ENCODE assay signal across 8 cellular contexts in the genomic region with DNA sequence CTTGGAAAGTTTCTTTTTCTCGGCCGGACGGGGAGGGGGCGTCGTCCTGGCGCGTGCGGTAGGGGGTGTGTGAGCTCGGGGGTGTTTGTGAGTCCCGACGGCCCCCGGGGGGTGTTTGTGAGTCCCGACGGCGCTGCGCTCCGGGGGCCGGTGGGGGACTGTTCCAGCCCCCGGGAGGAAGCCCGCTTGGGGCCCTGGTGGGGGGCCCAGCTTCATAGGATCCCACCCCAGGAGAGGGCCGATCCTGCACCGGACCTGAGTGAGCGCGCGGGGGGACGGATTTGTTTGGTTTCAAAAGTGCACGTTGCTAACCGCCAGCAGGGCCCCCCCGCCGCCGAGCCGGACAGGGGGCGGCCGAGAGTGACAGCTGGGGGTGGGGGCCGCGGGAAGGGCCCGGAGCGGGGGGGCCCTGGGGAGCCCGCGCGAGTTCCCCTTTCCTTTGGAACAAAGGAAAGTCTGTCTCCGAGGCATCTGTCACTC. TPM values are rescaled to one million over a fixed set of nuclear protein-coding genes. Genes with fewer than 3 reads are reported as not detected.
DNase-seq lines count a peak whose midpoint lies in the region; ATAC-seq, FAIRE-seq and TF ChIP-seq lines count a peak whose summit lies in the region.

No MANE protein-coding gene starts in this region.

- peak overlapping the region; percentile 92 for H3K27ac ChIP-seq in CD8-positive, alpha-beta T cell (ENCODE audit: low read depth, low read length)
- H3K27ac ChIP-seq in H1 (ENCODE audit: low read depth, low read length) (peak overlapping the region; percentile 54; the same call in 1 of the 2 replicates), thymus (ENCODE audit: low read depth) (peak overlapping the region; percentile 99)

- H3K4me3 ChIP-seq in CD8-positive, alpha-beta T cell (ENCODE audit: low read depth, low read length): peak overlapping the region; percentile 96
- peak overlapping the region; percentile 63 to 98 (median 68) for H3K4me3 ChIP-seq in H1 (ENCODE audit: extremely low read depth in 1 of 4, insufficient read depth in 2 of 4, low read depth in 3 of 4, low read length in 4 of 4)
- H3K4me3 ChIP-seq in mononuclear cell (ENCODE audit: low read length): peak overlapping the region; percentile 74
- H3K4me3 ChIP-seq in thymus (ENCODE audit: low read length): peak overlapping the region; percentile 91

- DNase-seq in CD8-positive, alpha-beta T cell: peak in 5 of 7 experiments; percentile 20 to 55 (median 38)
- DNase-seq in UCSD-AML1 (lab: John Stamatoyannopoulos, UW; ENCODE audit: unreplicated experiment): peak; percentile 66
- no peak for DNase-seq in H1 (ENCODE audit: low read depth in 1 of 2, low spot score in 2 of 2)
- no peak for DNase-seq in amniotic stem cell (lab: John Stamatoyannopoulos, UW)

- no peak overlapping the region for H2BK12ac ChIP-seq in H1 (ENCODE audit: low read depth, low read length)

- no peaks in the 10 kb centered on the region for H3K9me3 ChIP-seq in CD8-positive, alpha-beta T cell (ENCODE audit: low read length)
- H3K9me3 ChIP-seq in H1 (ENCODE audit: insufficient read depth in 2 of 2, low read depth in 1 of 2, low read length in 1 of 2) (no peaks in the 10 kb centered on the region), mononuclear cell (ENCODE audit: low read depth, low read length) (no peaks in the 10 kb centered on the region), thymus (ENCODE audit: control insufficient read depth) (no peaks in the 10 kb centered on the region)

- no peak overlapping the region for H2AFZ ChIP-seq in H1 (ENCODE audit: low read length)

- peaks cover 41% of the 10 kb centered on the region for H3K4me1 ChIP-seq in CD8-positive, alpha-beta T cell (ENCODE audit: insufficient read depth, low read length)
- H3K4me1 ChIP-seq in H1 (replicated peaks in 1 of 4; ENCODE audit: control insufficient read depth in 3 of 4, insufficient read depth in 4 of 4, low read length in 3 of 4) (peaks cover 14 to 31% (median 18%) of the 10 kb centered on the region in 4 experiments), mononuclear cell (ENCODE audit: insufficient read depth, low read length) (peaks cover 37% of the 10 kb centered on the region), thymus (ENCODE audit: control insufficient read depth, insufficient read depth, low read length) (peaks cover 15% of the 10 kb centered on the region)

- TF ChIP-seq POLR2A in H1 (IDR thresholded peaks at IDR 0.05; ENCODE audit: control extremely low read depth in 1 of 2, low read depth in 2 of 2, low read length in 2 of 2): no peak

- TF ChIP-seq RAD21 in H1 (IDR thresholded peaks at IDR 0.05 in 1 of 2, conservative IDR thresholded peaks at IDR 0.05 in 1 of 2; ENCODE audit: low read depth in 2 of 2, low read length in 2 of 2): no peak

- 0% methylated on average over 3 of the region's 42 CpGs; no CpG with 5 or more reads in 1 of the 2 experiments for WGBS in H1 (ENCODE audit: extremely low coverage in 1 of 2, insufficient coverage in 1 of 2, insufficient read length in 1 of 2, insufficient replicate concordance in 2 of 2, low coverage in 1 of 2, low lambda C conversion rate in 2 of 2, missing lambda C conversion rate in 1 of 2), 2 experiments
- WGBS in thymus: 1% methylated on average over 42 of the region's 42 CpGs

- peak overlapping the region; percentile 67 to 99 for H3K4me2 ChIP-seq in H1 (ENCODE audit: insufficient read depth in 1 of 2, low read depth in 2 of 2, low read length in 2 of 2)

- peak; percentile 3 for ATAC-seq in CD8-positive, alpha-beta T cell
- peak; percentile 10 for ATAC-seq in HG03521 (IDR thresholded peaks at IDR 0.05; ENCODE audit: unreplicated experiment)
- ATAC-seq in GM21515 (IDR thresholded peaks at IDR 0.05; ENCODE audit: unreplicated experiment): no peak

- H3K36me3 Mint-ChIP-seq in CD8-positive, alpha-beta T cell: peaks cover 17% of the 10 kb centered on the region

- H3K9me3 Mint-ChIP-seq in CD8-positive, alpha-beta T cell: no peaks in the 10 kb centered on the region

- H3K79me2 ChIP-seq in H1 (ENCODE audit: control insufficient read depth in 1 of 2, insufficient read depth in 2 of 2, low read length in 2 of 2): peaks cover 16 to 55% of the 10 kb centered on the region in 2 experiments

- H3K79me1 ChIP-seq in H1 (ENCODE audit: low read depth, low read length): peaks cover 9% of the 10 kb centered on the region

- peak overlapping the region; percentile 54 to 81 (median 68); a peak in 6 of 7 replicates for H3K9ac ChIP-seq in H1 (replicated peaks in 1 of 4; ENCODE audit: extremely low read depth in 1 of 4, low read depth in 3 of 4, low read length in 3 of 4)

- CTCF ChIA-PET in CD8-positive, alpha-beta T cell (lab: Charles Lee): interaction anchor here (0.9 to 2.9 kb wide), 4 partner anchors 12 to 32 kb away, joined by 3 to 13 read pairs (median 6); a partner anchor contains a TSS
- CTCF ChIA-PET in H1 (lab: Charles Lee; ENCODE audit: partially characterized antibody): interaction anchor here (0.9 to 18.0 kb wide), 3 partner anchors 13 to 32 kb away, joined by 4 to 202 read pairs (median 11); a partner anchor contains a TSS

- peaks cover 17% of the 10 kb centered on the region for H3K23me2 ChIP-seq in H1 (ENCODE audit: low read depth, low read length)

- intact Hi-C loops in CD8-positive, alpha-beta T cell (cut with DNase I, micrococcal nuclease): loop anchor here (1.0 to 10.0 kb wide), 7 partner anchors 21 to 619 kb away; a partner anchor contains a TSS

- no peak overlapping the region for H3K4ac ChIP-seq in H1 (replicated peaks; ENCODE audit: insufficient read length, low read depth, low read length)

- H2AK5ac ChIP-seq in H1 (ENCODE audit: low read depth, low read length): no peak overlapping the region

- H3K27me3 Mint-ChIP-seq in CD8-positive, alpha-beta T cell (ENCODE audit: low read depth): no peaks in the 10 kb centered on the region

- no peak overlapping the region for H4K91ac ChIP-seq in H1 (replicated peaks; ENCODE audit: insufficient read length, low read length)

- H3K56ac ChIP-seq in H1 (replicated peaks; ENCODE audit: insufficient read length, low read depth, low read length): no peak overlapping the region

- POLR2A ChIA-PET in CD8-positive, alpha-beta T cell (lab: Charles Lee): interaction anchor here (0.8 to 7.4 kb wide), 16 partner anchors 12 to 620 kb away, joined by 3 to 77 read pairs (median 5); a partner anchor contains a TSS
- POLR2A ChIA-PET in H1 (lab: Charles Lee; ENCODE audit: partially characterized antibody): interaction anchor here (0.6 to 17.6 kb wide), 8 partner anchors 13 to 276 kb away, joined by 3 to 388 read pairs (median 4); a partner anchor contains a TSS

- H2BK20ac ChIP-seq in H1 (ENCODE audit: low read length): no peak overlapping the region

- H4K5ac ChIP-seq in H1 (ENCODE audit: insufficient read length, low read depth, low read length): peak overlapping the region; percentile 75

- no peak overlapping the region for H3K23ac ChIP-seq in H1 (ENCODE audit: insufficient read length)

- TF ChIP-seq EP300 in H1 (IDR thresholded peaks at IDR 0.05; ENCODE audit: borderline replicate concordance in 1 of 2, low read depth in 2 of 2, low read length in 2 of 2): no peak

- H3K27me3 ChIP-seq in CD8-positive, alpha-beta T cell (ENCODE audit: insufficient read depth, low read length): no peaks in the 10 kb centered on the region
- no peaks in the 10 kb centered on the region for H3K27me3 ChIP-seq in H1 (replicated peaks in 1 of 4; ENCODE audit: control insufficient read depth in 3 of 4, extremely low read depth in 1 of 4, insufficient read depth in 3 of 4, low read length in 3 of 4)
- no peaks in the 10 kb centered on the region for H3K27me3 ChIP-seq in mononuclear cell (ENCODE audit: insufficient read depth, low read length)
- H3K27me3 ChIP-seq in thymus (ENCODE audit: control insufficient read depth, insufficient read depth): no peaks in the 10 kb centered on the region

- no peak overlapping the region for H2BK5ac ChIP-seq in H1 (ENCODE audit: low read depth, low read length)

- H4K20me1 ChIP-seq in H1 (replicated peaks in 1 of 2; ENCODE audit: control insufficient read depth in 1 of 2, insufficient read depth in 2 of 2, low read length in 2 of 2): peaks cover 4% of the 10 kb centered on the region in 2 experiments

- H3K4me1 Mint-ChIP-seq in CD8-positive, alpha-beta T cell (ENCODE audit: low read depth): peaks cover 43% of the 10 kb centered on the region

- no peak overlapping the region for H2BK15ac ChIP-seq in H1 (ENCODE audit: low read length)

- peak overlapping the region; percentile 76 for H3K4me3 Mint-ChIP-seq in CD8-positive, alpha-beta T cell

- no peak overlapping the region for H2BK120ac ChIP-seq in H1 (replicated peaks; ENCODE audit: low read depth, low read length)

- no peak for TF ChIP-seq CTCF in CD8-positive, alpha-beta T cell (IDR thresholded peaks at IDR 0.05)
- TF ChIP-seq CTCF in H1 (IDR thresholded peaks at IDR 0.05; ENCODE audit: control extremely low read depth in 1 of 3, insufficient read depth in 1 of 3, low read depth in 1 of 3, low read length in 3 of 3): no peak

- peak overlapping the region; percentile 86 for H3K27ac Mint-ChIP-seq in CD8-positive, alpha-beta T cell

- no peak overlapping the region for H3K14ac ChIP-seq in H1 (ENCODE audit: insufficient read length)

- peak overlapping the region; percentile 87; the same call in 1 of the 2 replicates for H4K8ac ChIP-seq in H1 (ENCODE audit: extremely low read depth, insufficient read depth, low read length)

- peaks cover 4% of the 10 kb centered on the region for H3K36me3 ChIP-seq in CD8-positive, alpha-beta T cell (ENCODE audit: insufficient read depth, low read length)
- H3K36me3 ChIP-seq in H1 (ENCODE audit: control insufficient read depth in 2 of 4, insufficient read depth in 4 of 4, low read length in 3 of 4): peaks cover 0 to 5% (median under 1%) of the 10 kb centered on the region in 4 experiments; a peak in 4 of 8 replicates
- peaks cover 6% of the 10 kb centered on the region for H3K36me3 ChIP-seq in thymus (ENCODE audit: control insufficient read depth, insufficient read depth)

- no peak for FAIRE-seq in H1 (lab: Jason Lieb, UNC)

- H3K18ac ChIP-seq in H1 (ENCODE audit: extremely low read depth, low read length): no peak overlapping the region; the same call in 1 of the 2 replicates

RNA-seq across cellular contexts. Expression of a gene that starts 0.4 kb away (rescaled TPM):
- total RNA-seq in CD8-positive, alpha-beta T cell: 10 to 100 TPM; 50.4 to 51.1 TPM
- total RNA-seq in H1 (2021; fragmentation: NEBNext Ultra II Directional; extraction: Animal tissue kit (Norgen Biotek cat#: 25700)): 76.7 and 77.7 TPM in 2 replicates
- 49.7 and 74.5 TPM in 2 replicates for polyA plus RNA-seq in H1 (2011; rRNA removed)
- polyA plus RNA-seq in H1 (2011; cell fraction: cytosol; rRNA removed): 47.5 TPM
- 57.4 TPM for polyA plus RNA-seq in H1 (2011; cell fraction: nucleus; rRNA removed)
- 32.6 to 40.3 TPM (median 35.4 TPM) in 4 replicates for polyA plus RNA-seq in H1 (2012, experiment 1 of 2)
- polyA plus RNA-seq in H1 (2012, experiment 2 of 2): 37.6 TPM
- 52.6 TPM for polyA plus RNA-seq in H1 (2013, experiment 1 of 2)
- 60.1 TPM for polyA plus RNA-seq in H1 (2013, experiment 2 of 2)
- 42.7 and 55.0 TPM in 2 replicates for polyA minus RNA-seq in H1 (2011; rRNA and poly(A)+ RNA removed)
- 37.8 TPM for polyA minus RNA-seq in H1 (2011; cell fraction: cytosol; rRNA and poly(A)+ RNA removed)
- polyA minus RNA-seq in H1 (2011; cell fraction: nucleus; rRNA and poly(A)+ RNA removed): 20.0 TPM
- total RNA-seq in mononuclear cell: 20.8 TPM
- 14.2 TPM for polyA plus RNA-seq in thymus

RNA-seq across cellular contexts. Expression of a gene that starts 31.7 kb away (rescaled TPM):
- total RNA-seq in CD8-positive, alpha-beta T cell: 100 to 1,000 TPM; 106 to 108 TPM
- 94.2 and 95.5 TPM in 2 replicates for total RNA-seq in H1 (2021; fragmentation: NEBNext Ultra II Directional; extraction: Animal tissue kit (Norgen Biotek cat#: 25700))
- 98.4 and 148 TPM in 2 replicates for polyA plus RNA-seq in H1 (2011; rRNA removed)
- 114 TPM for polyA plus RNA-seq in H1 (2011; cell fraction: cytosol; rRNA removed)
- polyA plus RNA-seq in H1 (2011; cell fraction: nucleus; rRNA removed): 38.7 TPM
- polyA plus RNA-seq in H1 (2012, experiment 1 of 2): 75.0 to 122 TPM (median 90.1 TPM) in 4 replicates
- polyA plus RNA-seq in H1 (2012, experiment 2 of 2): 222 TPM
- polyA plus RNA-seq in H1 (2013, experiment 1 of 2): 120 TPM
- polyA plus RNA-seq in H1 (2013, experiment 2 of 2): 134 TPM
- polyA minus RNA-seq in H1 (2011; rRNA and poly(A)+ RNA removed): 33.6 and 51.7 TPM in 2 replicates
- 50.3 TPM for polyA minus RNA-seq in H1 (2011; cell fraction: cytosol; rRNA and poly(A)+ RNA removed)
- polyA minus RNA-seq in H1 (2011; cell fraction: nucleus; rRNA and poly(A)+ RNA removed): 18.1 TPM
- total RNA-seq in mononuclear cell: 96.2 TPM
- polyA plus RNA-seq in thymus: 103 TPM

RNA-seq across cellular contexts. Expression of a gene that starts 32.5 kb away (rescaled TPM):
- not detected for total RNA-seq in CD8-positive, alpha-beta T cell
- total RNA-seq in H1 (2021; fragmentation: NEBNext Ultra II Directional; extraction: Animal tissue kit (Norgen Biotek cat#: 25700)): 193 TPM in 2 replicates
- polyA plus RNA-seq in H1 (2011; rRNA removed): 26.8 and 33.6 TPM in 2 replicates
- 26.1 TPM for polyA plus RNA-seq in H1 (2011; cell fraction: cytosol; rRNA removed)
- polyA plus RNA-seq in H1 (2011; cell fraction: nucleus; rRNA removed): 27.8 TPM
- 116 to 146 TPM (median 142 TPM) in 4 replicates for polyA plus RNA-seq in H1 (2012, experiment 1 of 2)
- polyA plus RNA-seq in H1 (2012, experiment 2 of 2): 93.0 TPM
- 124 TPM for polyA plus RNA-seq in H1 (2013, experiment 1 of 2)
- polyA plus RNA-seq in H1 (2013, experiment 2 of 2): 130 TPM
- polyA minus RNA-seq in H1 (2011; rRNA and poly(A)+ RNA removed): 14.4 and 18.9 TPM in 2 replicates
- 50.8 TPM for polyA minus RNA-seq in H1 (2011; cell fraction: cytosol; rRNA and poly(A)+ RNA removed)
- polyA minus RNA-seq in H1 (2011; cell fraction: nucleus; rRNA and poly(A)+ RNA removed): 14.0 TPM
- total RNA-seq in mononuclear cell: 10.9 TPM
- 138 TPM for polyA plus RNA-seq in thymus

Comparison
In these comparisons a context has a peak if more than half of its experiments do, and no peak if none do; other contexts are left out.
1. DNase-seq: peak in CD8-positive, alpha-beta T cell (5 of 7) and UCSD-AML1 (single experiment); none in H1 (0 of 2) and amniotic stem cell (single experiment).
2. RNA of a gene that starts 32.5 kb away (total RNA-seq): 193 TPM in H1; 10.9 TPM in mononuclear cell (single experiment) and not detected in CD8-positive, alpha-beta T cell; every median in the first group is over 10 times any median in the second.
3. Peak in every context shown above with its lines, with median percentiles within 50 percentile points of each other: H3K27ac ChIP-seq and H3K4me3 ChIP-seq.